In genomic region chr4:110033994-110034393, GRCh38 we compare ENCODE assay signal across 10 cellular contexts.
DNase-seq lines count a peak whose midpoint lies in the region; ATAC-seq and TF ChIP-seq lines count a peak whose summit lies in the region.
"Had no signal": no experiment of that assay in that cellular context is flagged by ENCODE, and none has a peak within 500 bp of the region (broad histone marks: within the 10 kb centered on the region; RNA-seq: fewer than 3 reads in every experiment).

No MANE protein-coding gene starts in this region.

- ATAC-seq in GM18517 (IDR thresholded peaks at IDR 0.05; ENCODE audit: unreplicated experiment) (peak; percentile 97), GM21526 (IDR thresholded peaks at IDR 0.05; ENCODE audit: low FRiP score, unreplicated experiment) (peak; percentile 97), HG03280 (IDR thresholded peaks at IDR 0.05; ENCODE audit: unreplicated experiment) (peak; percentile 85), activated B cell treated with CpG ODN at 0.5 μM for 24 hours (ENCODE audit: low read depth) (peak; percentile 31)
- ATAC-seq: Panc1 had no signal

- peaks cover 7% of the 10 kb centered on the region for H3K4me1 Mint-ChIP-seq in activated B cell treated with CpG ODN at 0.5 μM for 24 hours
- no peaks in the 10 kb centered on the region for H3K4me1 Mint-ChIP-seq in Calu3 (ENCODE audit: low read depth, unreplicated experiment)

- intact Hi-C loops in activated B cell treated with CpG ODN at 0.5 μM for 24 hours (cut with micrococcal nuclease): no loop called here
- intact Hi-C loops in Calu3 (cut with micrococcal nuclease; ENCODE audit: unreplicated experiment): no loop called here

- TF ChIP-seq CTCF in activated B cell treated with CpG ODN at 0.5 μM for 24 hours (IDR thresholded peaks at IDR 0.05) (no peak), Calu3 (IDR thresholded peaks at IDR 0.05; ENCODE audit: unreplicated experiment) (no peak)

- H3K9me3 Mint-ChIP-seq in activated B cell treated with CpG ODN at 0.5 μM for 24 hours (peaks cover 5% of the 10 kb centered on the region), Calu3 (ENCODE audit: low read depth, unreplicated experiment) (peaks cover 3% of the 10 kb centered on the region)

- DNase-seq in activated B cell treated with CpG ODN at 0.5 μM for 24 hours (no peak), HuH-7 (ENCODE audit: low spot score) (no peak), Calu3 (no peak)
- DNase-seq in activated CD4-positive, alpha-beta T cell treated with anti-CD3 and anti-CD28 coated beads, Interleukin-2, amount 50 U/mL, for 4 hours: no peak
- DNase-seq in activated CD8-positive, alpha-beta memory T cell treated with anti-CD3 and anti-CD28 coated beads, Interleukin-2, amount 50 U/mL, for 4 hours: no peak
- DNase-seq: retina had no signal

- H3K27ac Mint-ChIP-seq in activated B cell treated with CpG ODN at 0.5 μM for 24 hours (no peak overlapping the region), Calu3 (ENCODE audit: unreplicated experiment) (no peak overlapping the region)

- H3K27me3 Mint-ChIP-seq in activated B cell treated with CpG ODN at 0.5 μM for 24 hours (peaks cover 50% of the 10 kb centered on the region), Calu3 (ENCODE audit: unreplicated experiment) (no peaks in the 10 kb centered on the region)

- H3K4me3 Mint-ChIP-seq in activated B cell treated with CpG ODN at 0.5 μM for 24 hours (no peak overlapping the region), Calu3 (ENCODE audit: low read depth, unreplicated experiment) (no peak overlapping the region)

- H3K36me3 Mint-ChIP-seq in activated B cell treated with CpG ODN at 0.5 μM for 24 hours (ENCODE audit: low read depth) (no peaks in the 10 kb centered on the region), Calu3 (ENCODE audit: insufficient read depth, unreplicated experiment) (no peaks in the 10 kb centered on the region)

- CTCF ChIA-PET in activated B cell treated with CpG ODN at 0.5 μM for 24 hours (lab: Charles Lee): interaction anchor here (0.7 to 1.0 kb wide), 2 partner anchors 15 to 1477 kb away, joined by 3 read pairs; no protein-coding TSS in a partner anchor
- CTCF ChIA-PET in Calu3 (lab: Charles Lee): no interaction called here

- POLR2A ChIA-PET in activated B cell treated with CpG ODN at 0.5 μM for 24 hours (lab: Charles Lee): no interaction called here

- BruUV-seq in Calu3 (replicated peaks; lab: Mats Ljungman, UMichigan): no TSS peak

Comparison
In these comparisons a context has a peak if more than half of its experiments do, and no peak if none do; other contexts are left out.
1. ATAC-seq: peak in every context shown above with its lines; median percentile 97 in GM18517; 97 in GM21526; 85 in HG03280; 31 in activated B cell treated with CpG ODN at 0.5 μM for 24 hours.